Comparison of ENCODE assay signal across 8 cellular contexts in genomic region chr1:19010995-19011696, GRCh38. TPM values are rescaled to one million over a fixed set of nuclear protein-coding genes. Genes with fewer than 3 reads are reported as not detected.
A peak's percentile ranks its signal among the peaks of the same experiment; 100 is the strongest.
DNase-seq lines count a peak whose midpoint lies in the region; ATAC-seq and TF ChIP-seq lines count a peak whose summit lies in the region.

No MANE protein-coding gene starts in this region.

- H3K27ac ChIP-seq in Peyer's patch = peak overlapping the region; percentile 20 to 88 (median 74)

- TF ChIP-seq CTCF in Peyer's patch (IDR thresholded peaks at IDR 0.05) = no peak

- peaks cover 0 to 45% (median 6%) of the 10 kb centered on the region in 4 donors for H3K4me1 ChIP-seq in Peyer's patch

- no peaks in the 10 kb centered on the region for H3K9me3 ChIP-seq in Peyer's patch

- H3K27me3 ChIP-seq in Peyer's patch (no peaks in the 10 kb centered on the region), H7 (ENCODE audit: control insufficient read depth, insufficient read depth, low read length) (no peaks in the 10 kb centered on the region)

- peak; percentile 37 to 90 (median 80) for DNase-seq in Peyer's patch
- peak; percentile 76 for DNase-seq in activated T-helper 2 cell treated with anti-CD3 and anti-CD28 coated beads, Interferon-gamma antibody, Interleukin-2, Interleukin-4, amounts not matched to agents 10 μg/mL and 5 μg/mL and 100 μg/mL, durations not matched to agents 14 hours and 24 hours and 36 hours (ENCODE audit: low spot score)
- DNase-seq in globus pallidus (ENCODE audit: low spot score) = peak; percentile 11
- peak; percentile 99 for DNase-seq in renal cortical epithelial cell (ENCODE audit: low read depth)
- no peak for DNase-seq in H7

- TF ChIP-seq POLR2A in Peyer's patch (IDR thresholded peaks at IDR 0.05) = peak in 1 of 2 donors; percentile 38

- H3K27me3 Mint-ChIP-seq in activated T-helper 2 cell treated with anti-CD3 and anti-CD28 coated beads, Interferon-gamma antibody, Interleukin-2, Interleukin-4, amounts not matched to agents 10 μg/mL and 5 μg/mL and 100 μg/mL, durations not matched to agents 14 hours and 24 hours and 36 hours (ENCODE audit: low read depth) = no peaks in the 10 kb centered on the region

- intact Hi-C loops in activated T-helper 2 cell treated with anti-CD3 and anti-CD28 coated beads, Interferon-gamma antibody, Interleukin-2, Interleukin-4, amounts not matched to agents 10 μg/mL and 5 μg/mL and 100 μg/mL, durations not matched to agents 14 hours and 24 hours and 36 hours (cut with micrococcal nuclease) = loop anchor here (1.0 to 5.0 kb wide), 5 partner anchors 8 to 109 kb away; partner anchors contain the start of gene ALDH4A1

- no peak overlapping the region for H3K4me3 Mint-ChIP-seq in activated T-helper 2 cell treated with anti-CD3 and anti-CD28 coated beads, Interferon-gamma antibody, Interleukin-2, Interleukin-4, amounts not matched to agents 10 μg/mL and 5 μg/mL and 100 μg/mL, durations not matched to agents 14 hours and 24 hours and 36 hours (ENCODE audit: low read depth)

- H3K27ac Mint-ChIP-seq in activated T-helper 2 cell treated with anti-CD3 and anti-CD28 coated beads, Interferon-gamma antibody, Interleukin-2, Interleukin-4, amounts not matched to agents 10 μg/mL and 5 μg/mL and 100 μg/mL, durations not matched to agents 14 hours and 24 hours and 36 hours = peak overlapping the region; percentile 89

- H3K9me3 Mint-ChIP-seq in activated T-helper 2 cell treated with anti-CD3 and anti-CD28 coated beads, Interferon-gamma antibody, Interleukin-2, Interleukin-4, amounts not matched to agents 10 μg/mL and 5 μg/mL and 100 μg/mL, durations not matched to agents 14 hours and 24 hours and 36 hours = peaks cover under 1% of the 10 kb centered on the region

- ATAC-seq in GM21447 (IDR thresholded peaks at IDR 0.05; ENCODE audit: unreplicated experiment) (peak; percentile 73), HG02970 (IDR thresholded peaks at IDR 0.05; ENCODE audit: low FRiP score, unreplicated experiment) (no peak), GM21360 (IDR thresholded peaks at IDR 0.05; ENCODE audit: unreplicated experiment) (no peak)

- H3K36me3 ChIP-seq in Peyer's patch (no peaks in the 10 kb centered on the region), H7 (replicated peaks; ENCODE audit: control insufficient read depth, insufficient read depth, low read length) (no peaks in the 10 kb centered on the region)

- H3K4me1 Mint-ChIP-seq in activated T-helper 2 cell treated with anti-CD3 and anti-CD28 coated beads, Interferon-gamma antibody, Interleukin-2, Interleukin-4, amounts not matched to agents 10 μg/mL and 5 μg/mL and 100 μg/mL, durations not matched to agents 14 hours and 24 hours and 36 hours (ENCODE audit: low read depth) = peaks cover 42% of the 10 kb centered on the region

- H3K4me3 ChIP-seq in Peyer's patch = no peak overlapping the region
- H3K4me3 ChIP-seq in H7 (ENCODE audit: insufficient read depth, low read depth, low read length) = no peak overlapping the region

- H3K36me3 Mint-ChIP-seq in activated T-helper 2 cell treated with anti-CD3 and anti-CD28 coated beads, Interferon-gamma antibody, Interleukin-2, Interleukin-4, amounts not matched to agents 10 μg/mL and 5 μg/mL and 100 μg/mL, durations not matched to agents 14 hours and 24 hours and 36 hours (ENCODE audit: low read depth) = peaks cover under 1% of the 10 kb centered on the region

RNA-seq across cellular contexts. Expression of gene IFFO2, which starts 54.7 kb away (rescaled TPM):
- total RNA-seq in Peyer's patch (10 to 100 TPM in 1 of 4 donors, 1 to 10 TPM in 3; 1.9 to 14.9 (median 3.8) TPM), renal cortical epithelial cell (34.0 and 42.0 TPM in 2 replicates)
- total RNA-seq in activated T-helper 2 cell treated with anti-CD3 and anti-CD28 coated beads, Interferon-gamma antibody, Interleukin-2, Interleukin-4, amounts not matched to agents 10 μg/mL and 5 μg/mL and 100 μg/mL, durations not matched to agents 14 hours and 24 hours and 36 hours = 48.5 and 49.4 TPM in 2 replicates
- total RNA-seq in H7 (2014; rRNA removed; shearing (Covaris generic)) = 16.8 and 19.6 TPM in 2 replicates
